20 cellular contexts compared by ENCODE assay signal in genomic region chr4:70739496-70740337, GRCh38. TPM values are rescaled to one million over a fixed set of nuclear protein-coding genes. Genes with fewer than 3 reads are reported as not detected.
A peak's percentile ranks its signal among the peaks of the same experiment; 100 is the strongest.
DNase-seq lines count a peak whose midpoint lies in the region; ATAC-seq and TF ChIP-seq lines count a peak whose summit lies in the region.
"Had no signal": no experiment of that assay in that cellular context is flagged by ENCODE, and none has a peak within 500 bp of the region (broad histone marks: within the 10 kb centered on the region; RNA-seq: fewer than 3 reads in every experiment).

No MANE protein-coding gene starts in this region.

- no peak overlapping the region for H3K4ac ChIP-seq in neuronal stem cell (ENCODE audit: low read length)

- H3K9me3 ChIP-seq in neuronal stem cell (replicated peaks in 1 of 2; ENCODE audit: control insufficient read depth in 2 of 2, insufficient read depth in 1 of 2, low read depth in 1 of 2, low read length in 2 of 2): no peaks in the 10 kb centered on the region
- H3K9me3 ChIP-seq in heart left ventricle: no peaks in the 10 kb centered on the region
- H3K9me3 ChIP-seq: prostate gland, thoracic aorta had no signal

- H3K36me3 ChIP-seq in neuronal stem cell (replicated peaks in 1 of 2; ENCODE audit: control insufficient read depth in 2 of 2, insufficient read depth in 2 of 2, low read length in 2 of 2): peaks cover 0 to 13% of the 10 kb centered on the region in 2 donors
- H3K36me3 ChIP-seq in heart left ventricle: no peaks in the 10 kb centered on the region
- H3K36me3 ChIP-seq: prostate gland, thoracic aorta had no signal

- ATAC-seq in WTC11: peak; percentile 35; the same call in 1 of the 2 replicates
- ATAC-seq in heart left ventricle: no peak
- ATAC-seq: foreskin keratinocyte, natural killer cell had no signal

- H3K4me3 ChIP-seq in neuronal stem cell (ENCODE audit: low read length in 2 of 2) (no peak overlapping the region), heart left ventricle (no peak overlapping the region)
- H3K4me3 ChIP-seq: prostate gland, thoracic aorta had no signal

- no peak for TF ChIP-seq CTCF in WTC11 (IDR thresholded peaks at IDR 0.05)
- no peak for TF ChIP-seq CTCF in heart left ventricle (IDR thresholded peaks at IDR 0.05)

- no peak overlapping the region for H4K8ac ChIP-seq in neuronal stem cell (ENCODE audit: low read depth, low read length)

- intact Hi-C loops in heart left ventricle (cut with DNase I): no loop called here

- no peak overlapping the region for H3K27ac Mint-ChIP-seq in WTC11
- H3K27ac Mint-ChIP-seq in activated T-cell treated with anti-CD3 and anti-CD28 coated beads, Interleukin-2, amount 50 U/mL, for 24 hours: no peak overlapping the region
- H3K27ac Mint-ChIP-seq: activated naive CD4-positive, alpha-beta T cell treated with anti-CD3 and anti-CD28 coated beads for 36 hours; HFFc6; natural killer cell had no signal

- no peak overlapping the region for H3K9ac ChIP-seq in neuronal stem cell (ENCODE audit: low read depth, low read length, poor library complexity)

- H3K27me3 ChIP-seq in neuronal stem cell (ENCODE audit: control insufficient read depth in 3 of 3, insufficient read depth in 3 of 3, low read depth in 1 of 3, low read length in 3 of 3): no peaks in the 10 kb centered on the region
- no peaks in the 10 kb centered on the region for H3K27me3 ChIP-seq in heart left ventricle
- H3K27me3 ChIP-seq: foreskin keratinocyte had no signal

- H2AK5ac ChIP-seq in neuronal stem cell (ENCODE audit: low read depth, low read length): no peak overlapping the region

- no peaks in the 10 kb centered on the region for H3K27me3 Mint-ChIP-seq in WTC11 (ENCODE audit: low read depth)
- H3K27me3 Mint-ChIP-seq in activated T-cell treated with anti-CD3 and anti-CD28 coated beads, Interleukin-2, amount 50 U/mL, for 24 hours: no peaks in the 10 kb centered on the region

- no peak overlapping the region for H3K23ac ChIP-seq in neuronal stem cell (ENCODE audit: low read depth, low read length, poor library complexity)

- no peaks in the 10 kb centered on the region for H3K79me1 ChIP-seq in neuronal stem cell (ENCODE audit: low read depth, low read length)

- no peak overlapping the region for H3K18ac ChIP-seq in neuronal stem cell (ENCODE audit: low read length)

- H3K4me2 ChIP-seq in neuronal stem cell (ENCODE audit: insufficient read depth, low read length, poor library complexity, severe bottlenecking): peak overlapping the region; percentile 31

- peaks cover 20% of the 10 kb centered on the region for H3K4me1 Mint-ChIP-seq in WTC11
- peaks cover 24% of the 10 kb centered on the region for H3K4me1 Mint-ChIP-seq in activated T-cell treated with anti-CD3 and anti-CD28 coated beads, Interleukin-2, amount 50 U/mL, for 24 hours (ENCODE audit: low read depth)

- no peak overlapping the region for H2BK120ac ChIP-seq in neuronal stem cell (ENCODE audit: low read depth, low read length)

- H2BK12ac ChIP-seq in neuronal stem cell (ENCODE audit: low read length): no peak overlapping the region

- POLR2A ChIA-PET in HEK293T (lab: Yijun Ruan, JAX) (no interaction called here), WTC11 (lab: Charles Lee) (interaction anchor here (0.7 kb wide), 1 partner anchor 12 kb away, joined by 4 read pairs; no protein-coding TSS in a partner anchor)

- no CpG with 5 or more reads among the region's 6 CpGs for WGBS in neuronal stem cell (ENCODE audit: extremely low coverage in 2 of 2, insufficient read length in 2 of 2, insufficient replicate concordance in 1 of 2), 2 donors
- 83 to 94% (median 89%) methylated on average over 6 of the region's 6 CpGs for WGBS in heart left ventricle, 4 donors

- H3K27ac ChIP-seq in neuronal stem cell (replicated peaks; ENCODE audit: low read length): peak overlapping the region; percentile 61
- H3K27ac ChIP-seq in heart left ventricle: no peak overlapping the region
- H3K27ac ChIP-seq: foreskin keratinocyte, prostate gland, RWPE1 had no signal

- no peak for TF ChIP-seq POLR2A in heart left ventricle (IDR thresholded peaks at IDR 0.05)

- peaks cover 9 to 19% of the 10 kb centered on the region in 2 donors for H3K4me1 ChIP-seq in neuronal stem cell (ENCODE audit: control insufficient read depth in 2 of 2, insufficient read depth in 1 of 2, low read depth in 1 of 2, low read length in 2 of 2)
- H3K4me1 ChIP-seq in heart left ventricle: peaks cover 0 to 63% (median 19%) of the 10 kb centered on the region in 12 donors
- H3K4me1 ChIP-seq: foreskin keratinocyte, prostate gland had no signal

- no peak overlapping the region for H2AFZ ChIP-seq in neuronal stem cell (ENCODE audit: low read length)

- DNase-seq in HEK293T (ENCODE audit: extremely low spot score): no peak
- DNase-seq in NCI-H146 (lab: John Stamatoyannopoulos, UW): peak; percentile 16
- DNase-seq in WTC11 (ENCODE audit: low spot score): no peak
- DNase-seq in neuronal stem cell (ENCODE audit: low spot score): no peak
- no peak for DNase-seq in activated T-cell treated with anti-CD3 and anti-CD28 coated beads, Interleukin-2, amount 50 U/mL, for 24 hours
- DNase-seq in heart left ventricle: no peak
- no peak for DNase-seq in NCI-H345 treated with DMSO at 0.1 percent for 48 hours (lab: John Stamatoyannopoulos, UW; ENCODE audit: unreplicated experiment)
- no peak for DNase-seq in EL
- DNase-seq: activated CD4-positive, alpha-beta T cell treated with anti-CD3 and anti-CD28 coated beads, Interleukin-2, amount 50 U/mL, for 4 hours; activated naive CD4-positive, alpha-beta T cell treated with anti-CD3 and anti-CD28 coated beads for 36 hours; activated T-cell treated with anti-CD3 and anti-CD28 coated beads for 4 hours; foreskin keratinocyte; HFFc6; natural killer cell; NCI-H1048; NCI-H2171; NCI-H82 had no signal

- CTCF ChIA-PET in HEK293T (lab: Yijun Ruan, JAX): interaction anchor here (0.6 to 1.2 kb wide), 3 partner anchors 10 to 223 kb away, joined by 3 read pairs; no protein-coding TSS in a partner anchor
- CTCF ChIA-PET in WTC11 (lab: Charles Lee): interaction anchor here (0.7 to 1.5 kb wide), 4 partner anchors 35 to 491 kb away, joined by 3 to 5 read pairs (median 4); no protein-coding TSS in a partner anchor

- no peak overlapping the region for H3K4me3 Mint-ChIP-seq in WTC11
- no peak overlapping the region for H3K4me3 Mint-ChIP-seq in activated T-cell treated with anti-CD3 and anti-CD28 coated beads, Interleukin-2, amount 50 U/mL, for 24 hours
- H3K4me3 Mint-ChIP-seq: activated naive CD4-positive, alpha-beta T cell treated with anti-CD3 and anti-CD28 coated beads for 36 hours; HFFc6; natural killer cell had no signal

- no peaks in the 10 kb centered on the region for H3K36me3 Mint-ChIP-seq in WTC11
- no peaks in the 10 kb centered on the region for H3K36me3 Mint-ChIP-seq in activated T-cell treated with anti-CD3 and anti-CD28 coated beads, Interleukin-2, amount 50 U/mL, for 24 hours (ENCODE audit: low read depth)
- H3K36me3 Mint-ChIP-seq: natural killer cell had no signal

- H3K14ac ChIP-seq in neuronal stem cell (ENCODE audit: low read length): no peak overlapping the region

- no peak overlapping the region for H2BK5ac ChIP-seq in neuronal stem cell (ENCODE audit: low read length)

- H2BK15ac ChIP-seq in neuronal stem cell (ENCODE audit: low read length): no peak overlapping the region

- H3K9me3 Mint-ChIP-seq in WTC11: no peaks in the 10 kb centered on the region
- H3K9me3 Mint-ChIP-seq in activated T-cell treated with anti-CD3 and anti-CD28 coated beads, Interleukin-2, amount 50 U/mL, for 24 hours: no peaks in the 10 kb centered on the region
- H3K9me3 Mint-ChIP-seq: activated naive CD4-positive, alpha-beta T cell treated with anti-CD3 and anti-CD28 coated beads for 36 hours; HFFc6; natural killer cell had no signal

- no peak overlapping the region for H4K91ac ChIP-seq in neuronal stem cell (ENCODE audit: low read depth, low read length, poor library complexity)

TF ChIP-seq in HEK293T, 16 proteins besides CTCF, POLR2A, EP300 and RAD21:
- no peak for TF ChIP-seq NFRKB (IDR thresholded peaks at IDR 0.05)
- TF ChIP-seq PKNOX1 (IDR thresholded peaks at IDR 0.05): peak; percentile 42; the same call in 1 of the 2 replicates
- TF ChIP-seq ZNF384 (IDR thresholded peaks at IDR 0.05): peak; percentile 77

TF ChIP-seq in WTC11, 78 proteins besides CTCF, POLR2A, EP300 and RAD21 (continues in another document):
- no peak for TF ChIP-seq ATF6 (CRISPR knock-in tag; IDR thresholded peaks at IDR 0.05)
- no peak for TF ChIP-seq ZSCAN18 (CRISPR knock-in tag; IDR thresholded peaks at IDR 0.05)
- TF ChIP-seq SMAD3 (CRISPR knock-in tag; IDR thresholded peaks at IDR 0.05; ENCODE audit: borderline replicate concordance): no peak

RNA-seq across cellular contexts. Expression of gene RUFY3, which starts 18.0 kb away (rescaled TPM):
- total RNA-seq in WTC11 (2021): 49.0 to 52.3 TPM (median 51.4 TPM) in 3 replicates
- 42.1 TPM for polyA plus RNA-seq in neuronal stem cell (2013, experiment 1 of 2)
- 41.9 TPM for polyA plus RNA-seq in neuronal stem cell (2013, experiment 2 of 2)
- 10 to 100 TPM; 14.6 to 33.0 (median 21.8) TPM for total RNA-seq in heart left ventricle
- polyA plus RNA-seq in heart left ventricle: 10 to 100 TPM; 12.8 to 18.7 TPM

RNA-seq across cellular contexts. Expression of gene UTP3, which starts 51.4 kb away (rescaled TPM):
- total RNA-seq in WTC11 (2021): 39.1 to 45.5 TPM (median 39.5 TPM) in 3 replicates
- 29.3 TPM for polyA plus RNA-seq in neuronal stem cell (2013, experiment 1 of 2)
- 29.9 TPM for polyA plus RNA-seq in neuronal stem cell (2013, experiment 2 of 2)
- total RNA-seq in heart left ventricle: 10 to 100 TPM in 8 of 9 donors, 1 to 10 TPM in 1; 7.3 to 22.4 (median 17.4) TPM
- 10 to 100 TPM; 10.7 to 28.9 TPM for polyA plus RNA-seq in heart left ventricle
